Comparison of ENCODE assay signal across 1 cellular context in genomic region chr21:46314441-46315020, GRCh38.
TF ChIP-seq lines count a peak whose summit lies in the region.

No MANE protein-coding gene starts in this region.

TF ChIP-seq in H1, 55 proteins besides CTCF, POLR2A, EP300 and RAD21:
- TF ChIP-seq JUN (IDR thresholded peaks at IDR 0.05; ENCODE audit: low read depth, low read length): no peak
- no peak for TF ChIP-seq EGR1 (IDR thresholded peaks at IDR 0.05; ENCODE audit: borderline replicate concordance, low read depth, low read length)
- TF ChIP-seq KDM1A (IDR thresholded peaks at IDR 0.05; ENCODE audit: borderline replicate concordance, low read length): no peak
- TF ChIP-seq RBBP5 (IDR thresholded peaks at IDR 0.05; ENCODE audit: borderline replicate concordance, low read depth, low read length): no peak
- TF ChIP-seq HDAC2 (IDR thresholded peaks at IDR 0.05; ENCODE audit: borderline replicate concordance in 1 of 2, low read depth in 2 of 2, low read length in 2 of 2): no peak
- no peak for TF ChIP-seq YY1 (IDR thresholded peaks at IDR 0.05; ENCODE audit: low read depth, low read length)
- no peak for TF ChIP-seq BCL11A (IDR thresholded peaks at IDR 0.05; ENCODE audit: low read depth in 2 of 2, low read length in 2 of 2)
- no peak for TF ChIP-seq BRCA1 (IDR thresholded peaks at IDR 0.05; ENCODE audit: low read depth, low read length)
- no peak for TF ChIP-seq CHD1 (IDR thresholded peaks at IDR 0.05; ENCODE audit: low read depth, low read length)
- no peak for TF ChIP-seq GABPA (IDR thresholded peaks at IDR 0.05; ENCODE audit: borderline replicate concordance, insufficient read depth, low read length)
- no peak for TF ChIP-seq SIX5 (IDR thresholded peaks at IDR 0.05; ENCODE audit: low read depth, low read length)
- no peak for TF ChIP-seq RXRA (IDR thresholded peaks at IDR 0.05; ENCODE audit: insufficient read depth, low read depth, low read length)
- no peak for TF ChIP-seq RFX5 (IDR thresholded peaks at IDR 0.05; ENCODE audit: borderline replicate concordance, low read depth, low read length)
- no peak for TF ChIP-seq NRF1 (IDR thresholded peaks at IDR 0.05; ENCODE audit: low read depth, low read length)
- no peak for TF ChIP-seq BACH1 (IDR thresholded peaks at IDR 0.05; ENCODE audit: low read length)
- no peak for TF ChIP-seq TBP (IDR thresholded peaks at IDR 0.05; ENCODE audit: low read depth, low read length)
